Comparison of ENCODE assay signal across 1 cellular context in the genomic region with DNA sequence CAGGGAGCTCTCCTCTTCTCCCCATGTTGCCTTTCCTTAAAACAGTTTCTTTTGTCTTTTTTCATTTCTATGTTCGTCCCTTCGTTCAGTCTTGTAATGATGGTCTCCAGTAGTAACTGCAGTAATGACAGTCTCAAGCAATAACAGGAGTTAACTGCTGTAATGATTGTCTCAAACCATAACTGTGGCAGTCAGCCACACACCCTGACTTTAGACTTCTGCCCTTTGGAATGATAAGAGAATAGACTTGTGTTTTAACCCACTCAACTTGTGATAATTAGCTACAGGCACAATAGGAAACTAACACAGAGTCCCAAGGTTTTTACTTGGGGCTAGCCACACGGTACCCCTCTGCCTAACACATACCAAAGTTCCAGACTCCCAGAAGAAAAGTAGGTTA.
TF ChIP-seq lines count a peak whose summit lies in the region.

No MANE protein-coding gene starts in this region.

TF ChIP-seq in HepG2, 621 proteins besides CTCF, POLR2A, EP300 and RAD21:
- TF ChIP-seq ZNF792 (CRISPR knock-in tag; IDR thresholded peaks at IDR 0.05) (no peak), ZNF616 (CRISPR knock-in tag; IDR thresholded peaks at IDR 0.05; ENCODE audit: low read depth) (no peak), ZNF337 (CRISPR knock-in tag; IDR thresholded peaks at IDR 0.05; ENCODE audit: borderline replicate concordance, low read depth) (no peak), ZZZ3 (CRISPR knock-in tag; IDR thresholded peaks at IDR 0.05; ENCODE audit: borderline replicate concordance) (no peak), SALL1 (CRISPR knock-in tag; IDR thresholded peaks at IDR 0.05) (no peak), ZNF569 (CRISPR knock-in tag; IDR thresholded peaks at IDR 0.05; ENCODE audit: borderline replicate concordance) (no peak), ZBTB7A (CRISPR knock-in tag; IDR thresholded peaks at IDR 0.05) (no peak), NFRKB (IDR thresholded peaks at IDR 0.05) (no peak)
- TF ChIP-seq, protein P1, sequence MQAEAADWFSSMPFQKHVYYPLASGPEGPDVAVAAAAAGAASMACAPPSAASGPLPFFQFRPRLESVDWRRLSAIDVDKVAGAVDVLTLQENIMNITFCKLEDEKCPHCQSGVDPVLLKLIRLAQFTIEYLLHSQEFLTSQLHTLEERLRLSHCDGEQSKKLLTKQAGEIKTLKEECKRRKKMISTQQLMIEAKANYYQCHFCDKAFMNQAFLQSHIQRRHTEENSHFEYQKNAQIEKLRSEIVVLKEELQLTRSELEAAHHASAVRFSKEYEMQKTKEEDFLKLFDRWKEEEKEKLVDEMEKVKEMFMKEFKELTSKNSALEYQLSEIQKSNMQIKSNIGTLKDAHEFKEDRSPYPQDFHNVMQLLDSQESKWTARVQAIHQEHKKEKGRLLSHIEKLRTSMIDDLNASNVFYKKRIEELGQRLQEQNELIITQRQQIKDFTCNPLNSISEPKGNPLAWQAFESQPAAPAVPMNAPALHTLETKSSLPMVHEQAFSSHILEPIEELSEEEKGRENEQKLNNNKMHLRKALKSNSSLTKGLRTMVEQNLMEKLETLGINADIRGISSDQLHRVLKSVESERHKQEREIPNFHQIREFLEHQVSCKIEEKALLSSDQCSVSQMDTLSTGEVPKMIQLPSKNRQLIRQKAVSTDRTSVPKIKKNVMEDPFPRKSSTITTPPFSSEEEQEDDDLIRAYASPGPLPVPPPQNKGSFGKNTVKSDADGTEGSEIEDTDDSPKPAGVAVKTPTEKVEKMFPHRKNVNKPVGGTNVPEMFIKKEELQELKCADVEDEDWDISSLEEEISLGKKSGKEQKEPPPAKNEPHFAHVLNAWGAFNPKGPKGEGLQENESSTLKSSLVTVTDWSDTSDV (CRISPR knock-in tag; IDR thresholded peaks at IDR 0.05), result no peak
- TF ChIP-seq, protein P2, sequence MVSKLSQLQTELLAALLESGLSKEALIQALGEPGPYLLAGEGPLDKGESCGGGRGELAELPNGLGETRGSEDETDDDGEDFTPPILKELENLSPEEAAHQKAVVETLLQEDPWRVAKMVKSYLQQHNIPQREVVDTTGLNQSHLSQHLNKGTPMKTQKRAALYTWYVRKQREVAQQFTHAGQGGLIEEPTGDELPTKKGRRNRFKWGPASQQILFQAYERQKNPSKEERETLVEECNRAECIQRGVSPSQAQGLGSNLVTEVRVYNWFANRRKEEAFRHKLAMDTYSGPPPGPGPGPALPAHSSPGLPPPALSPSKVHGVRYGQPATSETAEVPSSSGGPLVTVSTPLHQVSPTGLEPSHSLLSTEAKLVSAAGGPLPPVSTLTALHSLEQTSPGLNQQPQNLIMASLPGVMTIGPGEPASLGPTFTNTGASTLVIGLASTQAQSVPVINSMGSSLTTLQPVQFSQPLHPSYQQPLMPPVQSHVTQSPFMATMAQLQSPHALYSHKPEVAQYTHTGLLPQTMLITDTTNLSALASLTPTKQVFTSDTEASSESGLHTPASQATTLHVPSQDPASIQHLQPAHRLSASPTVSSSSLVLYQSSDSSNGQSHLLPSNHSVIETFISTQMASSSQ (IDR thresholded peaks at IDR 0.05; ENCODE audit: low read depth), result no peak
- TF ChIP-seq, protein P2 (CRISPR knock-in tag; IDR thresholded peaks at IDR 0.05; ENCODE audit: borderline replicate concordance), result no peak
